8 cellular contexts compared by ENCODE assay signal in genomic region chr17:44123356-44124117, GRCh38. TPM values are rescaled to one million over a fixed set of nuclear protein-coding genes. Genes with fewer than 3 reads are reported as not detected.
A peak's percentile ranks its signal among the peaks of the same experiment; 100 is the strongest.
DNase-seq lines count a peak whose midpoint lies in the region; ATAC-seq and TF ChIP-seq lines count a peak whose summit lies in the region.

TSS of gene HDAC5 (minus strand) at chr17:44123641. CDS start at chr17:44117515, 6,126 bp downstream.

- peak; percentile 90 for DNase-seq in NCI-H1694 (lab: John Stamatoyannopoulos, UW)
- DNase-seq in amniotic stem cell (lab: John Stamatoyannopoulos, UW): peak; percentile 91
- DNase-seq in left ventricle myocardium inferior: peak; percentile 96
- DNase-seq in prostate gland (ENCODE audit: low spot score): peak; percentile 95
- DNase-seq in ureter (ENCODE audit: low spot score): peak; percentile 97

- peaks cover 11% of the 10 kb centered on the region for H3K27me3 Mint-ChIP-seq in T-helper 1 cell treated with Interleukin-12 subunit alpha and Interleukin-12 subunit beta and Interleukin-4 antibody, amounts not matched to agents 30 μg/mL and 1 μg/mL, for 36 hours (ENCODE audit: low read depth)

- peak; percentile 47 for TF ChIP-seq POLR2A in GM15510 (IDR thresholded peaks at IDR 0.05; ENCODE audit: borderline replicate concordance, extremely low read depth, insufficient read length)
- TF ChIP-seq POLR2A in prostate gland (IDR thresholded peaks at IDR 0.05): peak; percentile 89

- H3K36me3 ChIP-seq in left ventricle myocardium inferior (no peaks in the 10 kb centered on the region), prostate gland (no peaks in the 10 kb centered on the region)

- H3K27ac Mint-ChIP-seq in T-helper 1 cell treated with Interleukin-12 subunit alpha and Interleukin-12 subunit beta and Interleukin-4 antibody, amounts not matched to agents 30 μg/mL and 1 μg/mL, for 36 hours: peak within 1 kb of the TSS; percentile 95

- TF ChIP-seq CTCF in left ventricle myocardium inferior (IDR thresholded peaks at IDR 0.05; ENCODE audit: borderline replicate concordance) (peak; percentile 75), prostate gland (IDR thresholded peaks at IDR 0.05) (peak; percentile 28 to 73 (median 58))

- H3K4me1 ChIP-seq in left ventricle myocardium inferior: peaks cover 59% of the 10 kb centered on the region
- H3K4me1 ChIP-seq in prostate gland (replicated peaks): peaks cover 2% of the 10 kb centered on the region

- H3K4me3 ChIP-seq in left ventricle myocardium inferior (peak within 1 kb of the TSS; percentile 87), prostate gland (peak within 1 kb of the TSS; percentile 97 to 99)

- no peaks in the 10 kb centered on the region for H3K9me3 Mint-ChIP-seq in T-helper 1 cell treated with Interleukin-12 subunit alpha and Interleukin-12 subunit beta and Interleukin-4 antibody, amounts not matched to agents 30 μg/mL and 1 μg/mL, for 36 hours

- peak within 1 kb of the TSS; percentile 92 for H3K4me3 Mint-ChIP-seq in T-helper 1 cell treated with Interleukin-12 subunit alpha and Interleukin-12 subunit beta and Interleukin-4 antibody, amounts not matched to agents 30 μg/mL and 1 μg/mL, for 36 hours

- H3K36me3 Mint-ChIP-seq in T-helper 1 cell treated with Interleukin-12 subunit alpha and Interleukin-12 subunit beta and Interleukin-4 antibody, amounts not matched to agents 30 μg/mL and 1 μg/mL, for 36 hours (ENCODE audit: low read depth): no peaks in the 10 kb centered on the region

- intact Hi-C loops in left ventricle myocardium inferior (cut with micrococcal nuclease): no loop called here
- intact Hi-C loops in prostate gland (cut with DNase I): loop anchor here (1.0 kb wide), 1 partner anchor 53 kb away; the partner anchor contains the start of gene G6PC3

- H3K27me3 ChIP-seq in left ventricle myocardium inferior (ENCODE audit: low read depth): no peaks in the 10 kb centered on the region
- no peaks in the 10 kb centered on the region for H3K27me3 ChIP-seq in prostate gland (replicated peaks; ENCODE audit: insufficient read depth)

- H3K9me3 ChIP-seq in left ventricle myocardium inferior (replicated peaks) (no peaks in the 10 kb centered on the region), prostate gland (no peaks in the 10 kb centered on the region)

- WGBS in prostate gland: 0% methylated on average over 57 of the region's 78 CpGs

- H3K27ac ChIP-seq in left ventricle myocardium inferior (replicated peaks) (peak within 1 kb of the TSS; percentile 94), prostate gland (peak within 1 kb of the TSS; percentile 93 to 95)

- peak; percentile 92 for ATAC-seq in HG02885 (IDR thresholded peaks at IDR 0.05; ENCODE audit: poor library complexity, unreplicated experiment)

- peaks cover 17% of the 10 kb centered on the region for H3K4me1 Mint-ChIP-seq in T-helper 1 cell treated with Interleukin-12 subunit alpha and Interleukin-12 subunit beta and Interleukin-4 antibody, amounts not matched to agents 30 μg/mL and 1 μg/mL, for 36 hours (ENCODE audit: low read depth)

RNA-seq across cellular contexts. Expression of gene HDAC5, which starts in this region (rescaled TPM):
- total RNA-seq in left ventricle myocardium inferior (62.6 TPM), prostate gland (100 to 1,000 TPM in 1 of 2 donors, 10 to 100 TPM in 1; 71.2 to 145 TPM), ureter (36.3 TPM)

Comparison
In these comparisons a context has a peak if more than half of its experiments do, and no peak if none do; other contexts are left out.
1. Peak in every context shown above with its lines: DNase-seq, ATAC-seq, H3K4me3 ChIP-seq and H3K27ac ChIP-seq.